In genomic region chr16:27232061-27232841, GRCh38 we compare ENCODE assay signal across 8 cellular contexts. TPM values are rescaled to one million over a fixed set of nuclear protein-coding genes. Genes with fewer than 3 reads are reported as not detected.
DNase-seq lines count a peak whose midpoint lies in the region; ATAC-seq and TF ChIP-seq lines count a peak whose summit lies in the region.

No MANE protein-coding gene starts in this region.

- peak overlapping the region; percentile 63 to 91 (median 78) for H3K4me3 Mint-ChIP-seq in naive B cell

- TF ChIP-seq CTCF in GM06990 (IDR thresholded peaks at IDR 0.05; ENCODE audit: insufficient read depth, low read length, poor library complexity, severe bottlenecking) (no peak), vagina (IDR thresholded peaks at IDR 0.05) (no peak)

- peak overlapping the region; percentile 92 to 100 (median 99) for H3K27ac Mint-ChIP-seq in naive B cell

- ATAC-seq in HG02763 (IDR thresholded peaks at IDR 0.05; ENCODE audit: unreplicated experiment) = peak; percentile 55
- ATAC-seq in naive B cell (ENCODE audit: low read depth in 2 of 2) = peak; percentile 73 to 76
- ATAC-seq in HG02970 (IDR thresholded peaks at IDR 0.05; ENCODE audit: low FRiP score, unreplicated experiment) = no peak

- peaks cover 29% of the 10 kb centered on the region for H3K4me1 ChIP-seq in vagina

- no peaks in the 10 kb centered on the region for H3K9me3 Mint-ChIP-seq in naive B cell

- no peak overlapping the region for H3K27ac ChIP-seq in vagina

- no peaks in the 10 kb centered on the region for H3K27me3 Mint-ChIP-seq in naive B cell

- TF ChIP-seq POLR2A in vagina (IDR thresholded peaks at IDR 0.05) = no peak

- H3K36me3 Mint-ChIP-seq in naive B cell = no peaks in the 10 kb centered on the region

- intact Hi-C loops in vagina (cut with DNase I) = no loop called here

- H3K27me3 ChIP-seq in GM06990 (replicated peaks; ENCODE audit: control insufficient read depth, insufficient read depth, low read length) (no peaks in the 10 kb centered on the region), vagina (no peaks in the 10 kb centered on the region)

- DNase-seq in GM06990 (ENCODE audit: extremely low read depth, insufficient read length) (peak; percentile 58), naive B cell (peak; percentile 88), DMS 273 treated with DMSO at 0.1 percent for 48 hours (lab: John Stamatoyannopoulos, UW) (no peak), NCI-H510A treated with DMSO at 0.1 percent for 48 hours (lab: John Stamatoyannopoulos, UW) (no peak), vagina (ENCODE audit: extremely low spot score in 2 of 2) (no peak)
- peak; percentile 36 to 37 for DNase-seq in activated CD4-positive, alpha-beta T cell treated with anti-CD3 and anti-CD28 coated beads for 4 hours

- H3K36me3 ChIP-seq in GM06990 (ENCODE audit: control insufficient read depth, insufficient read depth, low read length) (peaks cover 5% of the 10 kb centered on the region), vagina (peaks cover 0 to 13% of the 10 kb centered on the region in 2 donors)

- H3K4me3 ChIP-seq in GM06990 (replicated peaks; ENCODE audit: low read depth, low read length) (no peak overlapping the region), vagina (no peak overlapping the region)

- no peaks in the 10 kb centered on the region for H3K9me3 ChIP-seq in vagina

- H3K4me1 Mint-ChIP-seq in naive B cell = peaks cover 63 to 94% (median 89%) of the 10 kb centered on the region in 3 donors

RNA-seq across cellular contexts. Expression of gene KDM8, which starts 28.9 kb away (rescaled TPM):
- polyA plus RNA-seq in naive B cell (ENCODE audit: low read depth in 6 of 6) = 1 to 10 TPM in 5 of 6 donors, not detected in 1; 2.9 to 8.2 (median 4.2) TPM
- total RNA-seq in vagina = 1.5 TPM

RNA-seq across cellular contexts. Expression of gene NSMCE1, which starts 36.3 kb away (rescaled TPM):
- polyA plus RNA-seq in naive B cell (ENCODE audit: low read depth in 6 of 6) = 100 to 1,000 TPM; 178 to 217 (median 195) TPM
- total RNA-seq in vagina = 24.6 TPM

Comparison
In these comparisons a context has a peak if more than half of its experiments do, and no peak if none do; other contexts are left out.
1. DNase-seq: peak in GM06990 (single experiment), activated CD4-positive, alpha-beta T cell treated with anti-CD3 and anti-CD28 coated beads for 4 hours (2 of 2) and naive B cell (single experiment); none in DMS 273 treated with DMSO at 0.1 percent for 48 hours (single experiment), NCI-H510A treated with DMSO at 0.1 percent for 48 hours (single experiment) and vagina (0 of 2).